7 cellular contexts compared by ENCODE assay signal in genomic region chr16:29194185-29194844, GRCh38.
DNase-seq lines count a peak whose midpoint lies in the region; ATAC-seq and TF ChIP-seq lines count a peak whose summit lies in the region.
"Not testable (repeated sequence)": the region's sequence is repeated elsewhere in the genome, so short reads cannot be mapped to it uniquely, and the experiment has no call there.

No MANE protein-coding gene starts in this region.

- H3K27me3 Mint-ChIP-seq in activated B cell treated with CpG ODN at 0.5 μM for 24 hours; endodermal cell (ENCODE audit: insufficient read depth); type B pancreatic cell: not testable (repeated sequence)

- ATAC-seq in activated B cell treated with CpG ODN at 0.5 μM for 24 hours (ENCODE audit: low read depth); right cardiac atrium: not testable (repeated sequence)

- H4K20me1 ChIP-seq in GM23248 (ENCODE audit: insufficient read depth) = not testable (repeated sequence)

- TF ChIP-seq CTCF in activated B cell treated with CpG ODN at 0.5 μM for 24 hours (IDR thresholded peaks at IDR 0.05); endodermal cell (conservative IDR thresholded peaks at IDR 0.05); sigmoid colon (IDR thresholded peaks at IDR 0.05); type B pancreatic cell (conservative IDR thresholded peaks at IDR 0.05): not testable (repeated sequence)

- H3K9me3 ChIP-seq in GM23248 (ENCODE audit: low read depth); endodermal cell (ENCODE audit: control insufficient read depth, low read length); right cardiac atrium (ENCODE audit: control insufficient read depth, low read length); sigmoid colon: not testable (repeated sequence)

- peaks cover 21% of the 10 kb centered on the region for H3K4me1 ChIP-seq in GM23248 (ENCODE audit: insufficient read depth)
- not testable (repeated sequence) for H3K4me1 ChIP-seq in endodermal cell (ENCODE audit: control insufficient read depth, insufficient read depth, low read length); right cardiac atrium (ENCODE audit: control insufficient read depth, insufficient read depth, low read length)
- H3K4me1 ChIP-seq in sigmoid colon = peaks cover 0 to 51% (median 32%) of the 10 kb centered on the region in 4 donors

- H3K4me2 ChIP-seq in GM23248 (ENCODE audit: unreplicated experiment) = not testable (repeated sequence)

- not testable (repeated sequence) for H3K9me3 Mint-ChIP-seq in activated B cell treated with CpG ODN at 0.5 μM for 24 hours, endodermal cell, type B pancreatic cell

- H3K27me3 ChIP-seq in GM23248 (replicated peaks; ENCODE audit: insufficient read depth); endodermal cell (ENCODE audit: control insufficient read depth, insufficient read depth, low read length, poor library complexity, severe bottlenecking); right cardiac atrium (ENCODE audit: control insufficient read depth, insufficient read depth); sigmoid colon: not testable (repeated sequence)

- H3F3A ChIP-seq in GM23248 (ENCODE audit: insufficient read depth) = peaks cover 19% of the 10 kb centered on the region

- not testable (repeated sequence) for H3K36me3 ChIP-seq in GM23248 (ENCODE audit: low read depth); endodermal cell (ENCODE audit: control insufficient read depth, insufficient read depth, low read length); sigmoid colon

- WGBS in GM23248 (ENCODE audit: low coverage in 1 of 2, low lambda C conversion rate in 2 of 2, missing lambda C conversion rate in 2 of 2), 2 experiments = 85 to 88% methylated on average over 19 to 20 of the region's 21 CpGs
- WGBS in endodermal cell (ENCODE audit: insufficient coverage in 1 of 2, insufficient read length in 1 of 2), 2 experiments = 88 to 90% methylated on average over 7 to 13 of the region's 21 CpGs
- 88% methylated on average over 17 of the region's 21 CpGs for WGBS in right cardiac atrium
- 75 to 90% methylated on average over 18 of the region's 21 CpGs for WGBS in sigmoid colon, 2 donors

- DNase-seq in GM23248, sigmoid colon: not testable (repeated sequence)
- peak; percentile 0 for DNase-seq in activated B cell treated with CpG ODN at 0.5 μM for 24 hours
- peak; percentile 26 for DNase-seq in endodermal cell
- DNase-seq in right cardiac atrium = peak in 2 of 3 donors; percentile 21 to 35
- peak; percentile 41 for DNase-seq in mesenteric fat pad (ENCODE audit: low spot score)
- DNase-seq in type B pancreatic cell (ENCODE audit: extremely low spot score, unreplicated experiment) = peak; percentile 34

- H3K4me3 Mint-ChIP-seq in activated B cell treated with CpG ODN at 0.5 μM for 24 hours, endodermal cell, type B pancreatic cell: not testable (repeated sequence)

- intact Hi-C loops in activated B cell treated with CpG ODN at 0.5 μM for 24 hours (cut with micrococcal nuclease); right cardiac atrium (cut with DNase I); sigmoid colon (cut with DNase I): not testable (repeated sequence)

- H3K27ac ChIP-seq in GM23248 (peak overlapping the region; percentile 94; the same call in 1 of the 2 replicates), sigmoid colon (peak overlapping the region; percentile 34 to 74 (median 68))
- H3K27ac ChIP-seq in endodermal cell (ENCODE audit: low read depth, low read length); right cardiac atrium (ENCODE audit: low read length): not testable (repeated sequence)

- CTCF ChIA-PET in activated B cell treated with CpG ODN at 0.5 μM for 24 hours (lab: Charles Lee) = not testable (repeated sequence)

- H2AFZ ChIP-seq in GM23248 = 0 out of 2 replicates have a peak overlapping the region, but pooled peaks have one; percentile 72

- not testable (repeated sequence) for TF ChIP-seq POLR2A in sigmoid colon (IDR thresholded peaks at IDR 0.05)

- H3K9me2 ChIP-seq in GM23248 (ENCODE audit: insufficient read depth) = not testable (repeated sequence)

- in situ Hi-C loops in GM23248 (cut with MboI) = not testable (repeated sequence)

- not testable (repeated sequence) for H3K27ac Mint-ChIP-seq in activated B cell treated with CpG ODN at 0.5 μM for 24 hours, endodermal cell, type B pancreatic cell

- not testable (repeated sequence) for TF ChIP-seq EP300 in sigmoid colon (IDR thresholded peaks at IDR 0.05)

- 0 out of 2 replicates have a peak overlapping the region, but pooled peaks have one; percentile 82 for H3K9ac ChIP-seq in GM23248
- not testable (repeated sequence) for H3K9ac ChIP-seq in endodermal cell (ENCODE audit: extremely low read depth, low read length, poor library complexity, severe bottlenecking)

- not testable (repeated sequence) for H3K4me3 ChIP-seq in GM23248; endodermal cell (ENCODE audit: low read length); right cardiac atrium (ENCODE audit: low read length); sigmoid colon

- POLR2A ChIA-PET in activated B cell treated with CpG ODN at 0.5 μM for 24 hours (lab: Charles Lee) = not testable (repeated sequence)

- H3K36me3 Mint-ChIP-seq in activated B cell treated with CpG ODN at 0.5 μM for 24 hours (ENCODE audit: low read depth); endodermal cell (ENCODE audit: low read depth); type B pancreatic cell: not testable (repeated sequence)

- H3K79me2 ChIP-seq in GM23248 (ENCODE audit: insufficient read depth) = not testable (repeated sequence)

- not testable (repeated sequence) for H3K4me1 Mint-ChIP-seq in activated B cell treated with CpG ODN at 0.5 μM for 24 hours; endodermal cell; type B pancreatic cell (ENCODE audit: unreplicated experiment)
